10 cellular contexts compared by ENCODE assay signal in genomic region chr19:43560687-43561086, GRCh38. TPM values are rescaled to one million over a fixed set of nuclear protein-coding genes. Genes with fewer than 3 reads are reported as not detected.
A peak's percentile ranks its signal among the peaks of the same experiment; 100 is the strongest.
DNase-seq lines count a peak whose midpoint lies in the region; ATAC-seq and TF ChIP-seq lines count a peak whose summit lies in the region.
"Had no signal": no experiment of that assay in that cellular context is flagged by ENCODE, and none has a peak within 500 bp of the region (broad histone marks: within the 10 kb centered on the region; RNA-seq: fewer than 3 reads in every experiment).

No MANE protein-coding gene starts in this region.

- peak overlapping the region; percentile 99 for H3K27ac Mint-ChIP-seq in activated naive CD4-positive, alpha-beta T cell treated with anti-CD3 and anti-CD28 coated beads, Interleukin-2, amount 10 ng/mL, durations not matched to agents 7 days and 5 days
- peak overlapping the region; percentile 80 for H3K27ac Mint-ChIP-seq in stimulated activated naive CD8-positive, alpha-beta T cell treated with anti-CD3 and anti-CD28 coated beads, Interleukin-15, Interleukin-2, amounts not matched to agents 100 ng/mL and 50 ng/mL, for 24 hours

- H3K27ac ChIP-seq in RWPE2 (ENCODE audit: poor library complexity, severe bottlenecking) = no peak overlapping the region
- H3K27ac ChIP-seq in prostate gland = no peak overlapping the region
- H3K27ac ChIP-seq: thoracic aorta had no signal

- intact Hi-C loops in prostate gland (cut with DNase I) = no loop called here

- H3K27me3 ChIP-seq in RWPE2 (ENCODE audit: insufficient read depth, poor library complexity, severe bottlenecking) (no peaks in the 10 kb centered on the region), prostate gland (replicated peaks; ENCODE audit: insufficient read depth) (no peaks in the 10 kb centered on the region)

- H3K36me3 ChIP-seq in RWPE2 (ENCODE audit: low read depth) = peaks cover 25% of the 10 kb centered on the region
- H3K36me3 ChIP-seq in prostate gland = no peaks in the 10 kb centered on the region

- DNase-seq in activated naive CD4-positive, alpha-beta T cell treated with anti-CD3 and anti-CD28 coated beads, Interleukin-2, amount 10 ng/mL, durations not matched to agents 7 days and 5 days = no peak
- DNase-seq in activated naive CD4-positive, alpha-beta T cell treated with Interleukin-2 at 50 U/mL for 16 hours = no peak
- DNase-seq in RWPE2 (ENCODE audit: low spot score) (no peak), epithelial cell of proximal tubule (ENCODE audit: low read depth) (no peak), prostate gland (ENCODE audit: low spot score) (no peak)
- DNase-seq in stimulated activated CD8-positive, alpha-beta memory T cell treated with anti-CD3 and anti-CD28 coated beads, Interleukin-4, amount 100 ng/mL, for 48 hours = no peak
- DNase-seq in activated CD8-positive, alpha-beta memory T cell treated with anti-CD3 and anti-CD28 coated beads for 24 hours = no peak
- DNase-seq: RPMI8226 had no signal

- no peak overlapping the region for H3K4me3 ChIP-seq in RWPE2 (ENCODE audit: severe bottlenecking)
- H3K4me3 ChIP-seq in epithelial cell of proximal tubule (ENCODE audit: low read depth, low read length) = no peak overlapping the region
- H3K4me3 ChIP-seq in prostate gland = no peak overlapping the region
- H3K4me3 ChIP-seq: thoracic aorta had no signal

- TF ChIP-seq POLR2A in prostate gland (IDR thresholded peaks at IDR 0.05) = no peak

- CTCF ChIA-PET in activated naive CD4-positive, alpha-beta T cell treated with anti-CD3 and anti-CD28 coated beads, Interleukin-2, amount 10 ng/mL, durations not matched to agents 7 days and 5 days (lab: Charles Lee) = interaction anchor here (0.9 to 2.3 kb wide), 2 partner anchors 11 to 33 kb away, joined by 3 to 9 read pairs; no protein-coding TSS in a partner anchor

- H3K9me3 ChIP-seq in RWPE2 (ENCODE audit: severe bottlenecking) = no peaks in the 10 kb centered on the region
- H3K9me3 ChIP-seq in prostate gland = no peaks in the 10 kb centered on the region
- H3K9me3 ChIP-seq: thoracic aorta had no signal

- H3K36me3 Mint-ChIP-seq in activated naive CD4-positive, alpha-beta T cell treated with anti-CD3 and anti-CD28 coated beads, Interleukin-2, amount 10 ng/mL, durations not matched to agents 7 days and 5 days = peaks cover 42% of the 10 kb centered on the region
- peaks cover 40% of the 10 kb centered on the region for H3K36me3 Mint-ChIP-seq in stimulated activated naive CD8-positive, alpha-beta T cell treated with anti-CD3 and anti-CD28 coated beads, Interleukin-15, Interleukin-2, amounts not matched to agents 100 ng/mL and 50 ng/mL, for 24 hours (ENCODE audit: low read depth)

- no peak for TF ChIP-seq CTCF in RWPE2 (IDR thresholded peaks at IDR 0.05; ENCODE audit: poor library complexity, severe bottlenecking)
- TF ChIP-seq CTCF in epithelial cell of proximal tubule (conservative IDR thresholded peaks at IDR 0.05; ENCODE audit: low read depth, low read length) = peak; percentile 24
- TF ChIP-seq CTCF in prostate gland (IDR thresholded peaks at IDR 0.05) = no peak

- WGBS in prostate gland = 84% methylated on average over 6 of the region's 6 CpGs

- H3K4me1 Mint-ChIP-seq in activated naive CD4-positive, alpha-beta T cell treated with anti-CD3 and anti-CD28 coated beads, Interleukin-2, amount 10 ng/mL, durations not matched to agents 7 days and 5 days = peaks cover 46% of the 10 kb centered on the region
- H3K4me1 Mint-ChIP-seq in stimulated activated naive CD8-positive, alpha-beta T cell treated with anti-CD3 and anti-CD28 coated beads, Interleukin-15, Interleukin-2, amounts not matched to agents 100 ng/mL and 50 ng/mL, for 24 hours (ENCODE audit: low read depth) = peaks cover 53% of the 10 kb centered on the region

- no peak overlapping the region for H3K4me3 Mint-ChIP-seq in activated naive CD4-positive, alpha-beta T cell treated with anti-CD3 and anti-CD28 coated beads, Interleukin-2, amount 10 ng/mL, durations not matched to agents 7 days and 5 days
- H3K4me3 Mint-ChIP-seq in stimulated activated naive CD8-positive, alpha-beta T cell treated with anti-CD3 and anti-CD28 coated beads, Interleukin-15, Interleukin-2, amounts not matched to agents 100 ng/mL and 50 ng/mL, for 24 hours = no peak overlapping the region

- H3K4me1 ChIP-seq in RWPE2 (ENCODE audit: insufficient read depth, poor library complexity, severe bottlenecking) (no peaks in the 10 kb centered on the region), prostate gland (replicated peaks) (no peaks in the 10 kb centered on the region)

- H3K9me3 Mint-ChIP-seq in activated naive CD4-positive, alpha-beta T cell treated with anti-CD3 and anti-CD28 coated beads, Interleukin-2, amount 10 ng/mL, durations not matched to agents 7 days and 5 days = no peaks in the 10 kb centered on the region
- no peaks in the 10 kb centered on the region for H3K9me3 Mint-ChIP-seq in stimulated activated naive CD8-positive, alpha-beta T cell treated with anti-CD3 and anti-CD28 coated beads, Interleukin-15, Interleukin-2, amounts not matched to agents 100 ng/mL and 50 ng/mL, for 24 hours

- 0 out of 3 replicates have a peak, but pooled peaks have one; percentile 19 for ATAC-seq in RWPE2 (ENCODE audit: low read depth)

- H3K27me3 Mint-ChIP-seq in activated naive CD4-positive, alpha-beta T cell treated with anti-CD3 and anti-CD28 coated beads, Interleukin-2, amount 10 ng/mL, durations not matched to agents 7 days and 5 days = no peaks in the 10 kb centered on the region
- H3K27me3 Mint-ChIP-seq in stimulated activated naive CD8-positive, alpha-beta T cell treated with anti-CD3 and anti-CD28 coated beads, Interleukin-15, Interleukin-2, amounts not matched to agents 100 ng/mL and 50 ng/mL, for 24 hours = no peaks in the 10 kb centered on the region

RNA-seq across cellular contexts. Expression of gene XRCC1, which starts 14.6 kb away (rescaled TPM):
- total RNA-seq in epithelial cell of proximal tubule (31.4 and 42.9 TPM in 2 replicates), prostate gland (10 to 100 TPM; 25.8 to 52.5 TPM)

RNA-seq across cellular contexts. Expression of gene PINLYP, which starts 14.9 kb away (rescaled TPM):
- total RNA-seq in epithelial cell of proximal tubule (0.43 and 2.3 TPM in 2 replicates), prostate gland (1 to 10 TPM; 4.8 to 7.8 TPM)

RNA-seq across cellular contexts. Expression of gene ZNF575, which starts 27.7 kb away (rescaled TPM):
- total RNA-seq in epithelial cell of proximal tubule (not detected in 2 replicates), prostate gland (1 to 10 TPM in 1 of 2 donors, not detected in 1; 2.0 TPM)

RNA-seq across cellular contexts. Expression of gene ETHE1, which starts 33.7 kb away (rescaled TPM):
- total RNA-seq in epithelial cell of proximal tubule (55.9 and 76.0 TPM in 2 replicates), prostate gland (100 to 1,000 TPM in 1 of 2 donors, 10 to 100 TPM in 1; 32.8 to 122 TPM)

RNA-seq across cellular contexts. Expression of gene IRGQ, which starts 35.2 kb away (rescaled TPM):
- total RNA-seq in epithelial cell of proximal tubule = 20.8 and 21.3 TPM in 2 replicates
- 10 to 100 TPM; 28.3 to 30.4 TPM for total RNA-seq in prostate gland
